Comparison of ENCODE assay signal across 10 cellular contexts in the genomic region with DNA sequence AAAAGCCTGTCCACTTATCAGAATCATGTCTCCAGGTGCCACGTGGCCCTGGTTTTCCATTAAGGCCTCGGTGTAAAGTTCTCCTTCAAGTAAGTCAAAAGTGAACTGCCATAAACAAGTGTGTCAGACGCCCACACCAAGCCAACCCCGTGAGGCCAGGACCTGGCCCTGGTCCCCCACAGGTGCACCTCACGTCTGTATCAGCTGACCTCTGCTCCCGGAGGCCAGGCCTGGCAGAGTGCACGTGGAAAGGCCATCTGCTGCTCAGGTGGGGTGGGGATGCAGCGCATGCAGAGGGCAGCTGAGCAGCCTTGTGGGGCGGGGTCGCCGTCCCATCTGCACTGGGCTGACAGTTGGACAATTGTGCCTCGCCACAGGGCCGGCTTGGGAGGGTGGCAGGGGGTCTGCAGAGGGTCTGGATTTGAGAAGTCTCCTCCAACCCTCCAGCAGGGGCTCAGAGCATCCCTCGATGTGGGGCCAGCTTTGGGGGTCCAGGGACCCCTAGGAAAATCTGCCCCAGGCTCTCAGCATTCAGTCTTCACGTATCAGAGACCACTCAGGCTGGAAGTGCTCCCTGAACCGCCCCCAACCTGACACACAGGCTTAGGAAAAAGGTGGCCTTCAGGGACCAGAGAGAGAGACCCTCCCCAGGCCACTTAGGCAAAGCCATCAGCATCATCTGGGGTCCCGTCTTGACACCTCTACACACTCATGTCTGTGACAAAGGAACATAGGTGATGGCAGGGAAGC. TPM values are rescaled to one million over a fixed set of nuclear protein-coding genes. Genes with fewer than 3 reads are reported as not detected.
DNase-seq lines count a peak whose midpoint lies in the region; ATAC-seq and TF ChIP-seq lines count a peak whose summit lies in the region.
"Had no signal": no experiment of that assay in that cellular context is flagged by ENCODE, and none has a peak within 500 bp of the region (broad histone marks: within the 10 kb centered on the region; RNA-seq: fewer than 3 reads in every experiment).

No MANE protein-coding gene starts in this region.

- TF ChIP-seq EP300 in sigmoid colon (IDR thresholded peaks at IDR 0.05) = no peak

- peaks cover 18% of the 10 kb centered on the region for H3K4me1 Mint-ChIP-seq in CD8-positive, alpha-beta T cell (ENCODE audit: low read depth)
- H3K4me1 Mint-ChIP-seq in T-helper 2 cell treated with Interferon-gamma antibody and Interleukin-4, amounts not matched to agents 5 μg/mL and 100 μg/mL, for 36 hours (ENCODE audit: low read depth) = peaks cover 9% of the 10 kb centered on the region

- DNase-seq in CD8-positive, alpha-beta T cell = peak in 2 of 7 experiments; percentile 2 to 3
- no peak for DNase-seq in T-helper 2 cell treated with Interferon-gamma antibody and Interleukin-4, amounts not matched to agents 5 μg/mL and 100 μg/mL, for 36 hours (ENCODE audit: low spot score)
- peak; percentile 11 for DNase-seq in left ventricle myocardium inferior
- peak; percentile 54 for DNase-seq in sigmoid colon
- no peak for DNase-seq in OCI-M1 (lab: John Stamatoyannopoulos, UW)
- no peak for DNase-seq in hypothalamus (lab: John Stamatoyannopoulos, UW)
- DNase-seq: NCI-H1694 treated with DMSO at 0.1 percent for 48 hours; NK-92 treated with Interleukin-12 subunit alpha and Interleukin-12 subunit beta, amount 100 ng/mL, for 24 hours had no signal

- no peak overlapping the region for H3K4me3 ChIP-seq in CD8-positive, alpha-beta T cell (ENCODE audit: low read depth, low read length)
- no peak overlapping the region for H3K4me3 ChIP-seq in left ventricle myocardium inferior
- no peak overlapping the region for H3K4me3 ChIP-seq in sigmoid colon

- no peaks in the 10 kb centered on the region for H3K27me3 Mint-ChIP-seq in CD8-positive, alpha-beta T cell (ENCODE audit: low read depth)
- no peaks in the 10 kb centered on the region for H3K27me3 Mint-ChIP-seq in T-helper 2 cell treated with Interferon-gamma antibody and Interleukin-4, amounts not matched to agents 5 μg/mL and 100 μg/mL, for 36 hours (ENCODE audit: low read depth)

- peaks cover 2% of the 10 kb centered on the region for H3K36me3 Mint-ChIP-seq in CD8-positive, alpha-beta T cell
- peaks cover 3% of the 10 kb centered on the region for H3K36me3 Mint-ChIP-seq in T-helper 2 cell treated with Interferon-gamma antibody and Interleukin-4, amounts not matched to agents 5 μg/mL and 100 μg/mL, for 36 hours (ENCODE audit: low read depth)

- H3K36me3 ChIP-seq in CD8-positive, alpha-beta T cell (ENCODE audit: insufficient read depth, low read length) = no peaks in the 10 kb centered on the region
- H3K36me3 ChIP-seq in left ventricle myocardium inferior (no peaks in the 10 kb centered on the region), sigmoid colon (no peaks in the 10 kb centered on the region)

- H3K9me3 ChIP-seq in CD8-positive, alpha-beta T cell (ENCODE audit: low read length) = no peaks in the 10 kb centered on the region
- H3K9me3 ChIP-seq in left ventricle myocardium inferior (replicated peaks) = no peaks in the 10 kb centered on the region
- no peaks in the 10 kb centered on the region for H3K9me3 ChIP-seq in sigmoid colon

- intact Hi-C loops in CD8-positive, alpha-beta T cell (cut with DNase I, micrococcal nuclease) = no loop called here
- intact Hi-C loops in left ventricle myocardium inferior (cut with micrococcal nuclease) (no loop called here), sigmoid colon (cut with DNase I) (no loop called here)

- peak overlapping the region; percentile 37 for H3K27ac Mint-ChIP-seq in CD8-positive, alpha-beta T cell
- H3K27ac Mint-ChIP-seq in T-helper 2 cell treated with Interferon-gamma antibody and Interleukin-4, amounts not matched to agents 5 μg/mL and 100 μg/mL, for 36 hours = no peak overlapping the region

- peaks cover 17% of the 10 kb centered on the region for H3K4me1 ChIP-seq in CD8-positive, alpha-beta T cell (ENCODE audit: insufficient read depth, low read length)
- peaks cover 33% of the 10 kb centered on the region for H3K4me1 ChIP-seq in left ventricle myocardium inferior
- peaks cover 0 to 25% (median 19%) of the 10 kb centered on the region in 4 donors for H3K4me1 ChIP-seq in sigmoid colon

- H3K27me3 ChIP-seq in CD8-positive, alpha-beta T cell (ENCODE audit: insufficient read depth, low read length) = no peaks in the 10 kb centered on the region
- H3K27me3 ChIP-seq in left ventricle myocardium inferior (ENCODE audit: low read depth) (no peaks in the 10 kb centered on the region), sigmoid colon (no peaks in the 10 kb centered on the region)

- no peak overlapping the region for H3K27ac ChIP-seq in CD8-positive, alpha-beta T cell (ENCODE audit: low read depth, low read length)
- H3K27ac ChIP-seq in left ventricle myocardium inferior (replicated peaks) (no peak overlapping the region), sigmoid colon (no peak overlapping the region)
- H3K27ac ChIP-seq: epithelial cell of prostate had no signal

- POLR2A ChIA-PET in CD8-positive, alpha-beta T cell (lab: Charles Lee) = no interaction called here

- no peak for TF ChIP-seq CTCF in CD8-positive, alpha-beta T cell (IDR thresholded peaks at IDR 0.05)
- TF ChIP-seq CTCF in left ventricle myocardium inferior (IDR thresholded peaks at IDR 0.05; ENCODE audit: borderline replicate concordance) (no peak), sigmoid colon (IDR thresholded peaks at IDR 0.05) (no peak)

- no peak for TF ChIP-seq POLR2A in sigmoid colon (IDR thresholded peaks at IDR 0.05)

- CTCF ChIA-PET in CD8-positive, alpha-beta T cell (lab: Charles Lee) = interaction anchor here (1.1 kb wide), 1 partner anchor 58 kb away, joined by 3 read pairs; no protein-coding TSS in a partner anchor

- H3K4me3 Mint-ChIP-seq in CD8-positive, alpha-beta T cell = no peak overlapping the region
- H3K4me3 Mint-ChIP-seq in T-helper 2 cell treated with Interferon-gamma antibody and Interleukin-4, amounts not matched to agents 5 μg/mL and 100 μg/mL, for 36 hours = peak overlapping the region; percentile 79

- WGBS in sigmoid colon, 2 donors = 56 to 83% methylated on average over 17 of the region's 17 CpGs

- no peaks in the 10 kb centered on the region for H3K9me3 Mint-ChIP-seq in CD8-positive, alpha-beta T cell
- no peaks in the 10 kb centered on the region for H3K9me3 Mint-ChIP-seq in T-helper 2 cell treated with Interferon-gamma antibody and Interleukin-4, amounts not matched to agents 5 μg/mL and 100 μg/mL, for 36 hours

- ATAC-seq in CD8-positive, alpha-beta T cell = no peak
- ATAC-seq in HG02763 (IDR thresholded peaks at IDR 0.05; ENCODE audit: unreplicated experiment) = no peak

RNA-seq across cellular contexts. Expression of a gene that starts 3.0 kb away (rescaled TPM):
- total RNA-seq in CD8-positive, alpha-beta T cell = 1 to 10 TPM; 8.8 to 9.0 TPM
- 4.9 TPM for total RNA-seq in left ventricle myocardium inferior
- total RNA-seq in sigmoid colon = 1 to 10 TPM; 2.1 to 6.4 (median 2.5) TPM
- polyA plus RNA-seq in sigmoid colon = 10 to 100 TPM in 1 of 3 donors, 1 to 10 TPM in 2; 1.8 to 10.7 (median 3.2) TPM

Comparison
In these comparisons a context has a peak if more than half of its experiments do, and no peak if none do; other contexts are left out.
1. DNase-seq: peak in left ventricle myocardium inferior (single experiment) and sigmoid colon (single experiment); none in T-helper 2 cell treated with Interferon-gamma antibody and Interleukin-4, amounts not matched to agents 5 μg/mL and 100 μg/mL, for 36 hours (single experiment), OCI-M1 (single experiment) and hypothalamus (0 of 51).